Comparison of ENCODE assay signal across 17 cellular contexts in the genomic region with DNA sequence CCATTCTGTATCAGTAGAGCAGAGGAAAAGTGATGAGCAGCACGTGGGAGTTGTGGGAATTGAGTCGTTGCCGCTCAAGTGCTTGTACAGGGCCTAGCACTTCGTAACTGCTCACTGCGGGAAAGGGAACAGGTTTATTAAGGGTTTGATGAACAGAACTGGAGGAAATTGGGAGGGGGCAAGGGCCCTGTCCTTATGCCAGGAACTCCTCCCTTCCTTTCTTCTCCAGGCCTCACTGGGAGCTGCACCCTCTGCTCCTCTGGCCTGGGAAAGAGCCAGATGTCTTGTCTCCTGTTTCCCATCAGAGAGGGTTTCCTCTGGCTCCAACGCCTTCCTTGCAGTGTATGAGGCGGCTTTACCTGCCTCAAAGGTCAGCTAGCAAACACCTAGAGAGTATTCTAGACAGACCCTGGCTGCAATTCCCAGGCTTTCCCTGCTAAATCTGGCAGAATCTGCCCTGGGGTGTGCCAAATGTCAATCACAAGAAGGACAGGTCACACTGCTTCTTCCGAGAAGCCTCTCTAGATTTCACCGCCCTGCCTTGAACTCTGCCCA.
DNase-seq lines count a peak whose midpoint lies in the region; ATAC-seq and TF ChIP-seq lines count a peak whose summit lies in the region.
"Had no signal": no experiment of that assay in that cellular context is flagged by ENCODE, and none has a peak within 500 bp of the region (broad histone marks: within the 10 kb centered on the region; RNA-seq: fewer than 3 reads in every experiment).

No MANE protein-coding gene starts in this region.

- no peak overlapping the region for H4K91ac ChIP-seq in H9 (ENCODE audit: insufficient read length, low read depth, low read length)

- DNase-seq in H9 (peak; percentile 26), colonic mucosa (peak; percentile 15), islet precursor cell (peak; percentile 52), ureter (ENCODE audit: low spot score) (peak; percentile 29), HCEC 1CT (no peak), A673 (ENCODE audit: low spot score) (no peak)
- DNase-seq in stimulated activated effector memory CD8-positive, alpha-beta T cell treated with anti-CD3 and anti-CD28 coated beads, Interleukin-12 subunit alpha, Interleukin-12 subunit beta, amount 100 ng/mL, for 72 hours (ENCODE audit: low spot score in 2 of 2): no peak
- DNase-seq: 8988T; Calu3; CD8-positive, alpha-beta T cell; DMS79 treated with DMSO at 0.1 percent for 48 hours; GF-D8; GOT3; H7 had no signal

- H3K36me3 ChIP-seq in colonic mucosa (no peaks in the 10 kb centered on the region), A673 (ENCODE audit: insufficient read depth, low read length, poor library complexity, severe bottlenecking) (no peaks in the 10 kb centered on the region)
- H3K36me3 ChIP-seq: BLaER1 treated with 17β-estradiol and CSF1 and Interleukin-3, amounts not matched to agents 10 nM and 100 nM had no signal

- H3K9ac ChIP-seq in H9 (ENCODE audit: extremely low read depth, insufficient read length, low read length) (no peak overlapping the region), colonic mucosa (ENCODE audit: low read depth in 2 of 2, low read length in 2 of 2) (no peak overlapping the region)
- H3K9ac ChIP-seq: BLaER1 treated with 17β-estradiol and CSF1 and Interleukin-3, amounts not matched to agents 10 nM and 100 nM had no signal

- no peaks in the 10 kb centered on the region for H3K36me3 Mint-ChIP-seq in H9 (ENCODE audit: insufficient read depth in 1 of 3, low read depth in 3 of 3)
- no peaks in the 10 kb centered on the region for H3K36me3 Mint-ChIP-seq in stimulated activated effector memory CD8-positive, alpha-beta T cell treated with anti-CD3 and anti-CD28 coated beads, Interleukin-12 subunit alpha, Interleukin-12 subunit beta, amount 100 ng/mL, for 72 hours
- H3K36me3 Mint-ChIP-seq: CD8-positive, alpha-beta T cell had no signal

- intact Hi-C loops in colonic mucosa (cut with DNase I): no loop called here
- intact Hi-C loops in A673 (cut with micrococcal nuclease; ENCODE audit: unreplicated experiment): loop anchor here (5.0 kb wide), 1 partner anchor 338 kb away; no protein-coding TSS in a partner anchor

- H3K4me3 ChIP-seq in colonic mucosa (no peak overlapping the region), A673 (ENCODE audit: low read depth, low read length, poor library complexity, severe bottlenecking) (no peak overlapping the region)
- H3K4me3 ChIP-seq: BLaER1 treated with 17β-estradiol and CSF1 and Interleukin-3, amounts not matched to agents 10 nM and 100 nM had no signal

- BruUV-seq in A673 (replicated peaks; lab: Mats Ljungman, UMichigan): no TSS peak

- H3K27me3 Mint-ChIP-seq in H9 (ENCODE audit: low read depth): peaks cover 12% of the 10 kb centered on the region

- H3K27me3 ChIP-seq in H9 (ENCODE audit: insufficient read depth, low read length) (no peaks in the 10 kb centered on the region), colonic mucosa (no peaks in the 10 kb centered on the region), A673 (replicated peaks; ENCODE audit: insufficient read depth, low read depth, low read length, poor library complexity) (peaks cover 30% of the 10 kb centered on the region)
- H3K27me3 ChIP-seq: BLaER1 treated with 17β-estradiol and CSF1 and Interleukin-3, amounts not matched to agents 10 nM and 100 nM had no signal

- H2BK12ac ChIP-seq in H9 (ENCODE audit: insufficient read length, low read depth, low read length): no peak overlapping the region

- H3K23ac ChIP-seq in H9 (ENCODE audit: insufficient read length, low read depth, low read length): no peak overlapping the region

- no peaks in the 10 kb centered on the region for H3K79me2 ChIP-seq in H9 (ENCODE audit: insufficient read depth, low read length)

- H2BK120ac ChIP-seq in H9 (ENCODE audit: low read depth, low read length, poor library complexity, severe bottlenecking): no peak overlapping the region

- H2AFZ ChIP-seq in H9 (ENCODE audit: low read length): no peak overlapping the region

- H3K4me2 ChIP-seq in H9 (ENCODE audit: insufficient read depth, insufficient read length, low read length): no peak overlapping the region
- H3K4me2 ChIP-seq: BLaER1 treated with 17β-estradiol and CSF1 and Interleukin-3, amounts not matched to agents 10 nM and 100 nM had no signal

- no peak overlapping the region for H4K8ac ChIP-seq in H9 (replicated peaks; ENCODE audit: insufficient read length, low read depth, low read length)

- CTCF ChIA-PET in A673 (lab: Charles Lee): no interaction called here

- no peaks in the 10 kb centered on the region for H3K23me2 ChIP-seq in H9 (ENCODE audit: insufficient read length, low read depth, low read length, poor library complexity, severe bottlenecking)

- H4K5ac ChIP-seq in H9 (ENCODE audit: insufficient read length, low read depth, low read length): no peak overlapping the region

- no CpG with 5 or more reads among the region's 9 CpGs for WGBS in H9 (ENCODE audit: extremely low coverage, insufficient read length, low lambda C conversion rate)

- no peak overlapping the region for H2BK5ac ChIP-seq in H9 (ENCODE audit: insufficient read length, low read length)

- ATAC-seq in stimulated activated effector memory CD8-positive, alpha-beta T cell treated with anti-CD3 and anti-CD28 coated beads, Interleukin-12 subunit alpha, Interleukin-12 subunit beta, amount 100 ng/mL, for 72 hours: no peak
- ATAC-seq: CD8-positive, alpha-beta T cell; HepG2 had no signal

- no peak overlapping the region for H2AK5ac ChIP-seq in H9 (ENCODE audit: insufficient read length, low read length)

- TF ChIP-seq CTCF in H9 (conservative IDR thresholded peaks at IDR 0.05): no peak
- TF ChIP-seq CTCF in colonic mucosa (IDR thresholded peaks at IDR 0.05): no peak
- no peak for TF ChIP-seq CTCF in A673 (conservative IDR thresholded peaks at IDR 0.05; ENCODE audit: low read depth, low read length)

- H3K27ac ChIP-seq in H9 (ENCODE audit: insufficient read length, low read depth, low read length): no peak overlapping the region
- no peak overlapping the region for H3K27ac ChIP-seq in colonic mucosa
- no peak overlapping the region for H3K27ac ChIP-seq in A673 (ENCODE audit: low read depth, low read length, poor library complexity, severe bottlenecking)
- H3K27ac ChIP-seq: BLaER1 treated with 17β-estradiol and CSF1 and Interleukin-3, amounts not matched to agents 10 nM and 100 nM had no signal

- no peaks in the 10 kb centered on the region for H4K20me1 ChIP-seq in H9 (ENCODE audit: control insufficient read depth, insufficient read depth, insufficient read length)
- H4K20me1 ChIP-seq: BLaER1 treated with 17β-estradiol and CSF1 and Interleukin-3, amounts not matched to agents 10 nM and 100 nM had no signal

- no peaks in the 10 kb centered on the region; a peak in 1 of 5 replicates for H3K9me3 Mint-ChIP-seq in H9
- H3K9me3 Mint-ChIP-seq in stimulated activated effector memory CD8-positive, alpha-beta T cell treated with anti-CD3 and anti-CD28 coated beads, Interleukin-12 subunit alpha, Interleukin-12 subunit beta, amount 100 ng/mL, for 72 hours: no peaks in the 10 kb centered on the region
- H3K9me3 Mint-ChIP-seq: CD8-positive, alpha-beta T cell had no signal

- no peak overlapping the region for H3K4me3 Mint-ChIP-seq in H9
- H3K4me3 Mint-ChIP-seq in stimulated activated effector memory CD8-positive, alpha-beta T cell treated with anti-CD3 and anti-CD28 coated beads, Interleukin-12 subunit alpha, Interleukin-12 subunit beta, amount 100 ng/mL, for 72 hours: no peak overlapping the region
- H3K4me3 Mint-ChIP-seq: B cell; CD8-positive, alpha-beta T cell had no signal

- no peak overlapping the region for H2BK15ac ChIP-seq in H9 (ENCODE audit: low read depth, low read length)

- H3K56ac ChIP-seq in H9 (ENCODE audit: insufficient read length, low read depth, low read length): no peak overlapping the region

- H3T11ph ChIP-seq in H9 (ENCODE audit: low read length): no peak overlapping the region

- no peaks in the 10 kb centered on the region for H3K79me1 ChIP-seq in H9 (ENCODE audit: insufficient read depth, low read depth, low read length, poor library complexity, severe bottlenecking)

- no peak overlapping the region for H3K27ac Mint-ChIP-seq in H9
- H3K27ac Mint-ChIP-seq in stimulated activated effector memory CD8-positive, alpha-beta T cell treated with anti-CD3 and anti-CD28 coated beads, Interleukin-12 subunit alpha, Interleukin-12 subunit beta, amount 100 ng/mL, for 72 hours: no peak overlapping the region
- H3K27ac Mint-ChIP-seq: B cell; CD8-positive, alpha-beta T cell had no signal

- no peak overlapping the region for H3K18ac ChIP-seq in H9 (ENCODE audit: insufficient read length, low read depth, low read length)

- H3K14ac ChIP-seq in H9 (ENCODE audit: insufficient read depth, low read length): no peak overlapping the region

- H3K4me1 ChIP-seq in H9 (ENCODE audit: insufficient read depth, low read length) (no peaks in the 10 kb centered on the region), colonic mucosa (no peaks in the 10 kb centered on the region), A673 (ENCODE audit: insufficient read depth, low read length, poor library complexity, severe bottlenecking) (no peaks in the 10 kb centered on the region)

- no peak overlapping the region for H3K4ac ChIP-seq in H9 (ENCODE audit: low read depth, low read length)

- POLR2A ChIA-PET in A673 (lab: Charles Lee; ENCODE audit: low non-redundant PET): no interaction called here

- no peak overlapping the region for H2BK20ac ChIP-seq in H9 (ENCODE audit: low read depth, low read length, poor library complexity, severe bottlenecking)

- H3K4me1 Mint-ChIP-seq in H9: peaks cover 15 to 16% of the 10 kb centered on the region in 2 experiments
- H3K4me1 Mint-ChIP-seq in stimulated activated effector memory CD8-positive, alpha-beta T cell treated with anti-CD3 and anti-CD28 coated beads, Interleukin-12 subunit alpha, Interleukin-12 subunit beta, amount 100 ng/mL, for 72 hours: no peaks in the 10 kb centered on the region
- H3K4me1 Mint-ChIP-seq: B cell had no signal

- no peaks in the 10 kb centered on the region for H3K9me3 ChIP-seq in H9 (ENCODE audit: control insufficient read depth, low read depth, low read length)
- H3K9me3 ChIP-seq in colonic mucosa: no peaks in the 10 kb centered on the region
- H3K9me3 ChIP-seq in A673 (ENCODE audit: low read depth, low read length, poor library complexity, severe bottlenecking): no peaks in the 10 kb centered on the region
- H3K9me3 ChIP-seq: BLaER1 treated with 17β-estradiol and CSF1 and Interleukin-3, amounts not matched to agents 10 nM and 100 nM had no signal

Comparison
In these comparisons a context has a peak if more than half of its experiments do, and no peak if none do; other contexts are left out.
1. DNase-seq: peak in H9 (single experiment), colonic mucosa (single experiment), islet precursor cell (single experiment) and ureter (single experiment); none in HCEC 1CT (single experiment), stimulated activated effector memory CD8-positive, alpha-beta T cell treated with anti-CD3 and anti-CD28 coated beads, Interleukin-12 subunit alpha, Interleukin-12 subunit beta, amount 100 ng/mL, for 72 hours (0 of 2) and A673 (single experiment).